9 cellular contexts compared by ENCODE assay signal in genomic region chr1:220786057-220786336, GRCh38. TPM values are rescaled to one million over a fixed set of nuclear protein-coding genes. Genes with fewer than 3 reads are reported as not detected.
A peak's percentile ranks its signal among the peaks of the same experiment; 100 is the strongest.
DNase-seq lines count a peak whose midpoint lies in the region; ATAC-seq and TF ChIP-seq lines count a peak whose summit lies in the region.
"Had no signal": no experiment of that assay in that cellular context is flagged by ENCODE, and none has a peak within 500 bp of the region (broad histone marks: within the 10 kb centered on the region; RNA-seq: fewer than 3 reads in every experiment).

No MANE protein-coding gene starts in this region.

- no peaks in the 10 kb centered on the region for H3K9me3 Mint-ChIP-seq in activated CD4-positive, alpha-beta T cell treated with anti-CD3 and anti-CD28 coated beads for 36 hours (ENCODE audit: low read depth)
- H3K9me3 Mint-ChIP-seq in activated CD4-positive, alpha-beta T cell treated with anti-CD3 and anti-CD28 coated beads, Interleukin-2, amount 10 ng/mL, durations not matched to agents 7 days and 5 days = no peaks in the 10 kb centered on the region
- H3K9me3 Mint-ChIP-seq in activated B cell treated with CpG ODN at 0.5 μM for 24 hours = peaks cover 4% of the 10 kb centered on the region
- H3K9me3 Mint-ChIP-seq in type B pancreatic cell = no peaks in the 10 kb centered on the region
- no peaks in the 10 kb centered on the region for H3K9me3 Mint-ChIP-seq in activated CD8-positive, alpha-beta memory T cell treated with anti-CD3 and anti-CD28 coated beads, Interleukin-2, amount 10 ng/mL, durations not matched to agents 7 days and 5 days (ENCODE audit: low read depth)

- no peaks in the 10 kb centered on the region for H3K4me1 Mint-ChIP-seq in activated CD4-positive, alpha-beta T cell treated with anti-CD3 and anti-CD28 coated beads for 36 hours
- H3K4me1 Mint-ChIP-seq in activated CD4-positive, alpha-beta T cell treated with anti-CD3 and anti-CD28 coated beads, Interleukin-2, amount 10 ng/mL, durations not matched to agents 7 days and 5 days = no peaks in the 10 kb centered on the region
- H3K4me1 Mint-ChIP-seq in activated B cell treated with CpG ODN at 0.5 μM for 24 hours (peaks cover 8% of the 10 kb centered on the region), type B pancreatic cell (ENCODE audit: unreplicated experiment) (peaks cover 16% of the 10 kb centered on the region)
- no peaks in the 10 kb centered on the region for H3K4me1 Mint-ChIP-seq in activated CD8-positive, alpha-beta memory T cell treated with anti-CD3 and anti-CD28 coated beads, Interleukin-2, amount 10 ng/mL, durations not matched to agents 7 days and 5 days

- no peaks in the 10 kb centered on the region for H3K36me3 Mint-ChIP-seq in activated CD4-positive, alpha-beta T cell treated with anti-CD3 and anti-CD28 coated beads for 36 hours (ENCODE audit: low read depth)
- no peaks in the 10 kb centered on the region for H3K36me3 Mint-ChIP-seq in activated CD4-positive, alpha-beta T cell treated with anti-CD3 and anti-CD28 coated beads, Interleukin-2, amount 10 ng/mL, durations not matched to agents 7 days and 5 days (ENCODE audit: low read depth)
- H3K36me3 Mint-ChIP-seq in activated B cell treated with CpG ODN at 0.5 μM for 24 hours (ENCODE audit: low read depth) (peaks cover 2% of the 10 kb centered on the region), type B pancreatic cell (no peaks in the 10 kb centered on the region)
- H3K36me3 Mint-ChIP-seq in activated CD8-positive, alpha-beta memory T cell treated with anti-CD3 and anti-CD28 coated beads, Interleukin-2, amount 10 ng/mL, durations not matched to agents 7 days and 5 days = no peaks in the 10 kb centered on the region

- CTCF ChIA-PET in activated CD4-positive, alpha-beta T cell treated with anti-CD3 and anti-CD28 coated beads for 36 hours (lab: Charles Lee) = interaction anchor here (1.0 to 4.2 kb wide), 2 partner anchors 10 to 25 kb away, joined by 4 to 14 read pairs; no protein-coding TSS in a partner anchor
- CTCF ChIA-PET in activated CD4-positive, alpha-beta T cell treated with anti-CD3 and anti-CD28 coated beads, Interleukin-2, amount 10 ng/mL, durations not matched to agents 7 days and 5 days (lab: Charles Lee) = interaction anchor here (0.9 kb wide), 1 partner anchor 570 kb away, joined by 4 read pairs; no protein-coding TSS in a partner anchor
- CTCF ChIA-PET in activated B cell treated with CpG ODN at 0.5 μM for 24 hours (lab: Charles Lee) = interaction anchor here (1.0 to 2.3 kb wide), 3 partner anchors 9 to 14 kb away, joined by 3 to 7 read pairs (median 3); no protein-coding TSS in a partner anchor
- CTCF ChIA-PET in activated CD8-positive, alpha-beta memory T cell treated with anti-CD3 and anti-CD28 coated beads, Interleukin-2, amount 10 ng/mL, durations not matched to agents 7 days and 5 days (lab: Charles Lee) = interaction anchor here (1.6 to 1.7 kb wide), 2 partner anchors 10 to 13 kb away, joined by 3 to 7 read pairs; no protein-coding TSS in a partner anchor

- DNase-seq in activated CD4-positive, alpha-beta T cell treated with anti-CD3 and anti-CD28 coated beads for 36 hours = peak; percentile 9
- no peak for DNase-seq in activated CD4-positive, alpha-beta T cell treated with anti-CD3 and anti-CD28 coated beads, Interleukin-2, amount 10 ng/mL, durations not matched to agents 7 days and 5 days
- DNase-seq in activated B cell treated with CpG ODN at 0.5 μM for 24 hours = no peak
- no peak for DNase-seq in left lobe of liver (ENCODE audit: low spot score)
- no peak for DNase-seq in type B pancreatic cell (ENCODE audit: extremely low spot score, unreplicated experiment)
- DNase-seq in GM10266 (ENCODE audit: extremely low spot score) = no peak
- no peak for DNase-seq in activated CD8-positive, alpha-beta memory T cell treated with anti-CD3 and anti-CD28 coated beads, Interleukin-2, amount 10 ng/mL, durations not matched to agents 7 days and 5 days
- DNase-seq in NCI-H774 (lab: John Stamatoyannopoulos, UW) = no peak

- H3K27ac Mint-ChIP-seq in activated CD4-positive, alpha-beta T cell treated with anti-CD3 and anti-CD28 coated beads for 36 hours = no peak overlapping the region
- H3K27ac Mint-ChIP-seq in activated CD4-positive, alpha-beta T cell treated with anti-CD3 and anti-CD28 coated beads, Interleukin-2, amount 10 ng/mL, durations not matched to agents 7 days and 5 days = no peak overlapping the region
- H3K27ac Mint-ChIP-seq in activated B cell treated with CpG ODN at 0.5 μM for 24 hours (no peak overlapping the region), type B pancreatic cell (no peak overlapping the region)
- no peak overlapping the region for H3K27ac Mint-ChIP-seq in activated CD8-positive, alpha-beta memory T cell treated with anti-CD3 and anti-CD28 coated beads, Interleukin-2, amount 10 ng/mL, durations not matched to agents 7 days and 5 days

- TF ChIP-seq CTCF in activated B cell treated with CpG ODN at 0.5 μM for 24 hours (IDR thresholded peaks at IDR 0.05) (no peak), type B pancreatic cell (conservative IDR thresholded peaks at IDR 0.05) (no peak), GM10266 (IDR thresholded peaks at IDR 0.05; ENCODE audit: control insufficient read depth, insufficient read depth, low read depth, missing control alignments) (no peak)

- intact Hi-C loops in activated CD4-positive, alpha-beta T cell treated with anti-CD3 and anti-CD28 coated beads for 36 hours (cut with DNase I, micrococcal nuclease) = no loop called here
- intact Hi-C loops in activated B cell treated with CpG ODN at 0.5 μM for 24 hours (cut with micrococcal nuclease) = no loop called here

- ATAC-seq in activated CD4-positive, alpha-beta T cell treated with anti-CD3 and anti-CD28 coated beads for 36 hours = no peak
- no peak for ATAC-seq in activated B cell treated with CpG ODN at 0.5 μM for 24 hours (ENCODE audit: low read depth)
- peak; percentile 40 for ATAC-seq in left lobe of liver
- no peak for ATAC-seq in activated CD8-positive, alpha-beta memory T cell treated with anti-CD3 and anti-CD28 coated beads, Interleukin-2, amount 10 ng/mL, durations not matched to agents 7 days and 5 days

- H3K27me3 Mint-ChIP-seq in activated CD4-positive, alpha-beta T cell treated with anti-CD3 and anti-CD28 coated beads for 36 hours = peaks cover 39% of the 10 kb centered on the region
- H3K27me3 Mint-ChIP-seq in activated CD4-positive, alpha-beta T cell treated with anti-CD3 and anti-CD28 coated beads, Interleukin-2, amount 10 ng/mL, durations not matched to agents 7 days and 5 days = peaks cover 60% of the 10 kb centered on the region
- H3K27me3 Mint-ChIP-seq in activated B cell treated with CpG ODN at 0.5 μM for 24 hours (peaks cover 20% of the 10 kb centered on the region), type B pancreatic cell (no peaks in the 10 kb centered on the region)
- peaks cover 73% of the 10 kb centered on the region for H3K27me3 Mint-ChIP-seq in activated CD8-positive, alpha-beta memory T cell treated with anti-CD3 and anti-CD28 coated beads, Interleukin-2, amount 10 ng/mL, durations not matched to agents 7 days and 5 days

- POLR2A ChIA-PET in activated CD4-positive, alpha-beta T cell treated with anti-CD3 and anti-CD28 coated beads for 36 hours (lab: Charles Lee) = no interaction called here
- POLR2A ChIA-PET in activated CD4-positive, alpha-beta T cell treated with anti-CD3 and anti-CD28 coated beads, Interleukin-2, amount 10 ng/mL, durations not matched to agents 7 days and 5 days (lab: Charles Lee) = no interaction called here
- POLR2A ChIA-PET in activated B cell treated with CpG ODN at 0.5 μM for 24 hours (lab: Charles Lee) = no interaction called here

- H3K4me3 Mint-ChIP-seq in activated CD4-positive, alpha-beta T cell treated with anti-CD3 and anti-CD28 coated beads for 36 hours = no peak overlapping the region
- H3K4me3 Mint-ChIP-seq in activated CD4-positive, alpha-beta T cell treated with anti-CD3 and anti-CD28 coated beads, Interleukin-2, amount 10 ng/mL, durations not matched to agents 7 days and 5 days = no peak overlapping the region
- H3K4me3 Mint-ChIP-seq in activated B cell treated with CpG ODN at 0.5 μM for 24 hours (peak overlapping the region; percentile 44), type B pancreatic cell (peak overlapping the region; percentile 85)
- no peak overlapping the region for H3K4me3 Mint-ChIP-seq in activated CD8-positive, alpha-beta memory T cell treated with anti-CD3 and anti-CD28 coated beads, Interleukin-2, amount 10 ng/mL, durations not matched to agents 7 days and 5 days

RNA-seq across cellular contexts. Expression of gene MTARC1, which starts 0.7 kb away (rescaled TPM):
- not detected for total RNA-seq in activated CD4-positive, alpha-beta T cell treated with anti-CD3 and anti-CD28 coated beads for 36 hours
- not detected for total RNA-seq in activated CD4-positive, alpha-beta T cell treated with anti-CD3 and anti-CD28 coated beads, Interleukin-2, amount 10 ng/mL, durations not matched to agents 7 days and 5 days
- total RNA-seq in activated B cell treated with CpG ODN at 0.5 μM for 24 hours (0.37 and 2.2 TPM in 2 replicates), left lobe of liver (77.4 TPM), type B pancreatic cell (ENCODE audit: low replicate concordance) (11.3 and 18.0 TPM in 2 replicates)
- total RNA-seq in activated CD8-positive, alpha-beta memory T cell treated with anti-CD3 and anti-CD28 coated beads, Interleukin-2, amount 10 ng/mL, durations not matched to agents 7 days and 5 days = not detected
- total RNA-seq: OCI-LY7 had no signal

RNA-seq across cellular contexts. Expression of gene MTARC2, which starts 37.9 kb away (rescaled TPM):
- total RNA-seq in activated CD4-positive, alpha-beta T cell treated with anti-CD3 and anti-CD28 coated beads for 36 hours = not detected
- not detected for total RNA-seq in activated CD4-positive, alpha-beta T cell treated with anti-CD3 and anti-CD28 coated beads, Interleukin-2, amount 10 ng/mL, durations not matched to agents 7 days and 5 days
- total RNA-seq in activated B cell treated with CpG ODN at 0.5 μM for 24 hours (8.9 and 9.2 TPM in 2 replicates), left lobe of liver (129 TPM), type B pancreatic cell (ENCODE audit: low replicate concordance) (14.3 and 14.4 TPM in 2 replicates)
- total RNA-seq in activated CD8-positive, alpha-beta memory T cell treated with anti-CD3 and anti-CD28 coated beads, Interleukin-2, amount 10 ng/mL, durations not matched to agents 7 days and 5 days = not detected
- total RNA-seq: OCI-LY7 had no signal

Comparison
In these comparisons a context has a peak if more than half of its experiments do, and no peak if none do; other contexts are left out.
1. H3K4me3 Mint-ChIP-seq: peak in activated B cell treated with CpG ODN at 0.5 μM for 24 hours (single experiment) and type B pancreatic cell (single experiment); none in activated CD4-positive, alpha-beta T cell treated with anti-CD3 and anti-CD28 coated beads for 36 hours (single experiment), activated CD4-positive, alpha-beta T cell treated with anti-CD3 and anti-CD28 coated beads, Interleukin-2, amount 10 ng/mL, durations not matched to agents 7 days and 5 days (single experiment) and activated CD8-positive, alpha-beta memory T cell treated with anti-CD3 and anti-CD28 coated beads, Interleukin-2, amount 10 ng/mL, durations not matched to agents 7 days and 5 days (single experiment).